8 cellular contexts compared by ENCODE assay signal in genomic region chr5:168409601-168410458, GRCh38.
DNase-seq lines count a peak whose midpoint lies in the region; ATAC-seq and TF ChIP-seq lines count a peak whose summit lies in the region.

No MANE protein-coding gene starts in this region.

- no peaks in the 10 kb centered on the region for H3K9me3 ChIP-seq in tibial nerve

- H3K4me1 ChIP-seq in tibial nerve = peaks cover 0 to 11% (median 3%) of the 10 kb centered on the region in 4 donors

- H3K9me3 Mint-ChIP-seq in mesothelial cell of epicardium = no peaks in the 10 kb centered on the region

- TF ChIP-seq POLR2A in tibial nerve (IDR thresholded peaks at IDR 0.05) = no peak

- TF ChIP-seq EP300 in tibial nerve (IDR thresholded peaks at IDR 0.05) = no peak

- no peaks in the 10 kb centered on the region for H3K27me3 ChIP-seq in tibial nerve

- H3K36me3 Mint-ChIP-seq in mesothelial cell of epicardium = peaks cover 21% of the 10 kb centered on the region

- no peaks in the 10 kb centered on the region for H3K27me3 Mint-ChIP-seq in mesothelial cell of epicardium (ENCODE audit: low read depth)

- peak; percentile 54 for DNase-seq in HS-5 (ENCODE audit: low read depth)
- DNase-seq in activated T-cell treated with anti-CD3 and anti-CD28 coated beads, Interleukin-2, amount 50 U/mL, for 48 hours = peak; percentile 58 to 64
- no peak for DNase-seq in mesothelial cell of epicardium (ENCODE audit: low spot score in 2 of 2, unreplicated experiment in 2 of 2)
- no peak for DNase-seq in NCI-H526 (lab: John Stamatoyannopoulos, UW)
- no peak for DNase-seq in tibial nerve (ENCODE audit: low spot score in 2 of 2)
- no peak for DNase-seq in NCI-H82 treated with DMSO at 0.1 percent for 48 hours (lab: John Stamatoyannopoulos, UW; ENCODE audit: unreplicated experiment)
- no peak for DNase-seq in DMS153 (lab: John Stamatoyannopoulos, UW)

- H3K4me3 ChIP-seq in tibial nerve = no peak overlapping the region

- no peak for TF ChIP-seq CTCF in mesothelial cell of epicardium (IDR thresholded peaks at IDR 0.05; ENCODE audit: unreplicated experiment)
- no peak for TF ChIP-seq CTCF in tibial nerve (IDR thresholded peaks at IDR 0.05)

- H3K27ac ChIP-seq in tibial nerve = no peak overlapping the region

- WGBS in tibial nerve, 2 donors = 28 to 29% methylated on average over 17 of the region's 17 CpGs

- no peaks in the 10 kb centered on the region for H3K36me3 ChIP-seq in tibial nerve

- H3K4me1 Mint-ChIP-seq in mesothelial cell of epicardium = peaks cover 10% of the 10 kb centered on the region

- peak; percentile 72 for ATAC-seq in GM18502 (IDR thresholded peaks at IDR 0.05; ENCODE audit: poor library complexity, unreplicated experiment)

- peak overlapping the region; percentile 76 for H3K27ac Mint-ChIP-seq in mesothelial cell of epicardium

- no peak overlapping the region for H3K4me3 Mint-ChIP-seq in mesothelial cell of epicardium

Comparison
In these comparisons a context has a peak if more than half of its experiments do, and no peak if none do; other contexts are left out.
1. DNase-seq: peak in HS-5 (single experiment) and activated T-cell treated with anti-CD3 and anti-CD28 coated beads, Interleukin-2, amount 50 U/mL, for 48 hours (2 of 2); none in mesothelial cell of epicardium (0 of 2), NCI-H526 (0 of 2), tibial nerve (0 of 2), NCI-H82 treated with DMSO at 0.1 percent for 48 hours (single experiment) and DMS153 (single experiment).